ENCODE assay signal across 10 cellular contexts in the genomic region with DNA sequence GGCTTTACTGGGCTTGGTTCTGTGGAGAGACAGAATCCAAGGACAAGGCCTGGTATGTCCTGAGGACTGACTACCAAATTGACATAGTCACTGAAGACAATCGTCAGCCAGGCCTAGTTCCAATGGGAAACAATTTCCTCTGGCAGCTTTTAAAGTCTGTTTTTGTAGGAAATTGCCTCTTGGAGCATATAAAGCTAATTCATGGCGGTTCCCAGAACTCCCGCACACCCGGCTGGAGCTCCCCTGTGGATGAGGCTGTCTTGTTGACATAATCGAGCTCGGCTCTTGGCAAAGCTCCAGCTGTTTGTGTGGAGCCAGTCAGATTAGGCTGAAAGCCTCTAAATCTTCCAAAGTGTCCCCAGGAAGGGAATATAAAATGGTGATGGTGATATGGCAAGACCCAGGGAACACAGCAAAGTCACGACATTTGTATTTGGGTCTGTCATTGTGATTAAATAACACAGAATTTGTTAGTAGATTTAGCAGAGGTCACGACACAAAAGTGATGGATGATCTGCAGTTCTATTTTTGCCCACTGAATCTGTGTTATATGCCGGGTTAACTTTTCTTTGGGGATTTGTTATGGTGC.
DNase-seq lines count a peak whose midpoint lies in the region; ATAC-seq and TF ChIP-seq lines count a peak whose summit lies in the region.
"Had no signal": no experiment of that assay in that cellular context is flagged by ENCODE, and none has a peak within 500 bp of the region (broad histone marks: within the 10 kb centered on the region; RNA-seq: fewer than 3 reads in every experiment).

No MANE protein-coding gene starts in this region.

- H3K36me3 Mint-ChIP-seq in brain = no peaks in the 10 kb centered on the region

- H3K27me3 ChIP-seq in kidney epithelial cell (ENCODE audit: control insufficient read depth, insufficient read depth, low read length) (no peaks in the 10 kb centered on the region), suprapubic skin (no peaks in the 10 kb centered on the region), MM.1S (replicated peaks; ENCODE audit: insufficient read depth, low read length) (no peaks in the 10 kb centered on the region)

- H3K9me3 ChIP-seq in suprapubic skin = no peaks in the 10 kb centered on the region
- no peaks in the 10 kb centered on the region for H3K9me3 ChIP-seq in MM.1S (replicated peaks; ENCODE audit: insufficient read depth, low read length)

- no peaks in the 10 kb centered on the region for H3F3A ChIP-seq in MM.1S (ENCODE audit: insufficient read depth, low read length)

- no peaks in the 10 kb centered on the region for H3K79me2 ChIP-seq in MM.1S (ENCODE audit: low read length)

- H3K36me3 ChIP-seq in kidney epithelial cell (ENCODE audit: control insufficient read depth, insufficient read depth, low read length) (no peaks in the 10 kb centered on the region), suprapubic skin (no peaks in the 10 kb centered on the region), MM.1S (replicated peaks; ENCODE audit: insufficient read depth, low read length) (no peaks in the 10 kb centered on the region)

- H3K4me1 Mint-ChIP-seq in brain = peaks cover 41% of the 10 kb centered on the region

- WGBS in suprapubic skin = 45% methylated on average over 9 of the region's 9 CpGs

- TF ChIP-seq EP300 in suprapubic skin (IDR thresholded peaks at IDR 0.05) = no peak

- no peak for ATAC-seq in HG02884 (IDR thresholded peaks at IDR 0.05; ENCODE audit: unreplicated experiment)

- H4K20me1 ChIP-seq in MM.1S (ENCODE audit: insufficient read depth, low read length) = no peaks in the 10 kb centered on the region

- DNase-seq in NCI-H2029 treated with DMSO at 0.1 percent for 48 hours (lab: John Stamatoyannopoulos, UW) (peak; percentile 14), kidney epithelial cell (ENCODE audit: low read depth) (peak; percentile 1), suprapubic skin (ENCODE audit: low spot score in 2 of 2) (peak; percentile 65 to 78), MM.1S (no peak), SIG-M5 (lab: John Stamatoyannopoulos, UW) (no peak)
- DNase-seq in central memory CD4-positive, alpha-beta T cell = no peak
- DNase-seq: activated gamma-delta T cell treated with Interleukin-2 at 50 U/mL for 16 hours had no signal

- H3K4me1 ChIP-seq in suprapubic skin = no peaks in the 10 kb centered on the region
- H3K4me1 ChIP-seq in MM.1S (ENCODE audit: low read length) = no peaks in the 10 kb centered on the region

- H3K4me3 ChIP-seq in kidney epithelial cell (ENCODE audit: low read depth, low read length) = no peak overlapping the region
- no peak overlapping the region for H3K4me3 ChIP-seq in suprapubic skin
- no peak overlapping the region for H3K4me3 ChIP-seq in MM.1S (ENCODE audit: low read length)

- H3K27ac Mint-ChIP-seq in brain = peak overlapping the region; percentile 28 to 95 (median 70)
- H3K27ac Mint-ChIP-seq: progenitor cell of endocrine pancreas had no signal

- H3K4me2 ChIP-seq in MM.1S (ENCODE audit: low read depth, low read length) = no peak overlapping the region

- TF ChIP-seq CTCF in brain (conservative IDR thresholded peaks at IDR 0.05) (no peak), kidney epithelial cell (IDR thresholded peaks at IDR 0.05; ENCODE audit: insufficient read depth, low read length, poor library complexity, severe bottlenecking) (no peak), suprapubic skin (IDR thresholded peaks at IDR 0.05) (no peak), MM.1S (IDR thresholded peaks at IDR 0.05; ENCODE audit: low read length) (no peak)

- H2AFZ ChIP-seq in MM.1S (ENCODE audit: low read length) = no peak overlapping the region

- H3K9me3 Mint-ChIP-seq in brain = no peaks in the 10 kb centered on the region

- no peaks in the 10 kb centered on the region for H3K27me3 Mint-ChIP-seq in brain

- H3K27ac ChIP-seq in suprapubic skin = no peak overlapping the region
- no peak overlapping the region for H3K27ac ChIP-seq in MM.1S (ENCODE audit: low read length)

- no peaks in the 10 kb centered on the region for H3K9me2 ChIP-seq in MM.1S (replicated peaks; ENCODE audit: insufficient read depth, low read length)

- H3K4me3 Mint-ChIP-seq in brain = peak overlapping the region; percentile 22 to 63 (median 37)

- TF ChIP-seq POLR2A in suprapubic skin (IDR thresholded peaks at IDR 0.05) = no peak

- H3K9ac ChIP-seq in MM.1S (ENCODE audit: low read length) = no peak overlapping the region

Comparison
In these comparisons a context has a peak if more than half of its experiments do, and no peak if none do; other contexts are left out.
1. DNase-seq: peak in NCI-H2029 treated with DMSO at 0.1 percent for 48 hours (single experiment), kidney epithelial cell (single experiment) and suprapubic skin (2 of 2); none in MM.1S (single experiment), central memory CD4-positive, alpha-beta T cell (single experiment) and SIG-M5 (single experiment).